Comparison of ENCODE assay signal across 8 cellular contexts in genomic region chr1:10472220-10473144, GRCh38. TPM values are rescaled to one million over a fixed set of nuclear protein-coding genes. Genes with fewer than 3 reads are reported as not detected.
DNase-seq lines count a peak whose midpoint lies in the region; ATAC-seq and TF ChIP-seq lines count a peak whose summit lies in the region.

Gene DFFA (minus strand): TSS chr1:10472529. CDS start chr1:10472458, 71 bp downstream.

- peak; percentile 99 for DNase-seq in NCI-H82 (lab: John Stamatoyannopoulos, UW)
- peak; percentile 88 to 92 for DNase-seq in activated CD4-positive, alpha-beta T cell treated with anti-CD3 and anti-CD28 coated beads, Interleukin-2, amount 50 U/mL, for 48 hours
- DNase-seq in right lobe of liver, result peak; percentile 92 to 96 (median 95)
- peak; percentile 84 to 91 for DNase-seq in stimulated activated CD4-positive, alpha-beta T cell treated with anti-CD3 and anti-CD28 coated beads, Interleukin-4, amount 100 ng/mL, for 4 hours

- H4K20me1 ChIP-seq in BLaER1 treated with 17β-estradiol and CSF1 and Interleukin-3, amounts not matched to agents 10 nM and 100 nM, result peaks cover 0 to 46% (median 11%) of the 10 kb centered on the region in 11 experiments; a peak in 11 of 22 replicates

- TF ChIP-seq CTCF in right lobe of liver (IDR thresholded peaks at IDR 0.05), result no peak

- WGBS in right lobe of liver (ENCODE audit: insufficient coverage, low coverage, low lambda C conversion rate, missing lambda C conversion rate), result 2% methylated on average over 26 of the region's 59 CpGs

- peak within 1 kb of the TSS; percentile 87 to 99 (median 92) for H3K4me2 ChIP-seq in BLaER1 treated with 17β-estradiol and CSF1 and Interleukin-3, amounts not matched to agents 10 nM and 100 nM

- peak within 1 kb of the TSS; percentile 66 to 91 (median 79) for H3K4me3 ChIP-seq in BLaER1 treated with 17β-estradiol and CSF1 and Interleukin-3, amounts not matched to agents 10 nM and 100 nM
- H3K4me3 ChIP-seq in duodenal mucosa (ENCODE audit: low read depth in 1 of 2, low read length in 2 of 2) (peak within 1 kb of the TSS; percentile 86 to 97), right lobe of liver (peak within 1 kb of the TSS; percentile 77 to 96 (median 94))

- ATAC-seq in GM19351 (IDR thresholded peaks at IDR 0.05; ENCODE audit: unreplicated experiment), result peak; percentile 83
- ATAC-seq in HG03565 (IDR thresholded peaks at IDR 0.05; ENCODE audit: unreplicated experiment), result peak; percentile 68
- ATAC-seq in right lobe of liver, result peak; percentile 76 to 87 (median 84)

- H3K4me1 ChIP-seq in BLaER1 treated with 17β-estradiol and CSF1 and Interleukin-3, amounts not matched to agents 10 nM and 100 nM, result peaks cover 44 to 55% (median 51%) of the 10 kb centered on the region in 10 experiments
- H3K4me1 ChIP-seq in duodenal mucosa (ENCODE audit: control insufficient read depth in 1 of 2, insufficient read depth in 2 of 2, low read length in 2 of 2) (peaks cover 19 to 22% of the 10 kb centered on the region in 2 donors), right lobe of liver (peaks cover 0 to 33% (median 6%) of the 10 kb centered on the region in 4 donors)

- peak within 1 kb of the TSS; percentile 77 to 86 (median 85) for H3K9ac ChIP-seq in BLaER1 treated with 17β-estradiol and CSF1 and Interleukin-3, amounts not matched to agents 10 nM and 100 nM
- H3K9ac ChIP-seq in duodenal mucosa (ENCODE audit: low read depth in 1 of 2, low read length in 2 of 2), result peak within 1 kb of the TSS; percentile 70 to 75

- peaks cover 19 to 29% (median 24%) of the 10 kb centered on the region in 11 experiments for H3K36me3 ChIP-seq in BLaER1 treated with 17β-estradiol and CSF1 and Interleukin-3, amounts not matched to agents 10 nM and 100 nM
- peaks cover 12 to 16% of the 10 kb centered on the region in 2 donors for H3K36me3 ChIP-seq in duodenal mucosa (ENCODE audit: control insufficient read depth in 1 of 2, insufficient read depth in 2 of 2, low read length in 2 of 2)
- H3K36me3 ChIP-seq in right lobe of liver, result peaks cover 0 to 10% (median 1%) of the 10 kb centered on the region in 4 donors

- TF ChIP-seq POLR2A in right lobe of liver (IDR thresholded peaks at IDR 0.05), result peak; percentile 21

- H3K27ac ChIP-seq in BLaER1 treated with 17β-estradiol and CSF1 and Interleukin-3, amounts not matched to agents 10 nM and 100 nM, result peak within 1 kb of the TSS; percentile 54 to 82 (median 76); a peak in 21 of 22 replicates
- H3K27ac ChIP-seq in duodenal mucosa (ENCODE audit: low read depth, low read length) (no peak within 1 kb of the TSS), right lobe of liver (peak within 1 kb of the TSS; percentile 33 to 34 (median 34))

- no peaks in the 10 kb centered on the region for H3K27me3 ChIP-seq in BLaER1 treated with 17β-estradiol and CSF1 and Interleukin-3, amounts not matched to agents 10 nM and 100 nM
- H3K27me3 ChIP-seq in duodenal mucosa (ENCODE audit: control insufficient read depth in 1 of 2, insufficient read depth in 2 of 2, low read length in 2 of 2) (no peaks in the 10 kb centered on the region), right lobe of liver (no peaks in the 10 kb centered on the region)

- intact Hi-C loops in right lobe of liver (cut with DNase I), result no loop called here

- H3K9me3 ChIP-seq in BLaER1 treated with 17β-estradiol and CSF1 and Interleukin-3, amounts not matched to agents 10 nM and 100 nM (replicated peaks in 1 of 11), result no peaks in the 10 kb centered on the region
- H3K9me3 ChIP-seq in duodenal mucosa (ENCODE audit: control insufficient read depth in 1 of 2, low read length in 2 of 2) (no peaks in the 10 kb centered on the region), right lobe of liver (no peaks in the 10 kb centered on the region)

RNA-seq across cellular contexts. Expression of gene DFFA, which starts in this region (rescaled TPM):
- 10 to 100 TPM; 14.1 to 24.8 (median 16.9) TPM for total RNA-seq in right lobe of liver
